Comparison of ENCODE assay signal across 1 cellular context in the genomic region with DNA sequence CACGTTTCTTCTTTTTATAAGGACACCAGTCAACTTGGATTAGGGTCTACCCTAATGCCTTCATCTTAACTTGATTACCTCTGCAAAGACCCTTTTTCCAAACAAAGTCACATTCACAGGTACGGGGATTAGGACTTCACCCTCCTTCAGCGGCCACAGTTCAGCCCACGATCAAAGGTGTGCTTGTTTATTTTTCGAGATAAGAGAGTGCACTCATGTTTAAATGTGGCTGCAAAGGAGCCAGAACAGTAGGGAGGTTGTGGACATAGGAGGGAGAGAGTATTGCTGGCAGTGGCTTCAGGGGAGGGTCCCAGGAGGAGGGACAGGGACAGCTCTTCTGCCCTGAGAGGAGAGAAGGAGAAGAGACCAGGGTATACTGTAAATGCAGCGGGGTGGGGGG.
TF ChIP-seq lines count a peak whose summit lies in the region.

No MANE protein-coding gene starts in this region.

TF ChIP-seq in HepG2, 621 proteins besides CTCF, POLR2A, EP300 and RAD21 (continues in another document):
- TF ChIP-seq, protein P1, sequence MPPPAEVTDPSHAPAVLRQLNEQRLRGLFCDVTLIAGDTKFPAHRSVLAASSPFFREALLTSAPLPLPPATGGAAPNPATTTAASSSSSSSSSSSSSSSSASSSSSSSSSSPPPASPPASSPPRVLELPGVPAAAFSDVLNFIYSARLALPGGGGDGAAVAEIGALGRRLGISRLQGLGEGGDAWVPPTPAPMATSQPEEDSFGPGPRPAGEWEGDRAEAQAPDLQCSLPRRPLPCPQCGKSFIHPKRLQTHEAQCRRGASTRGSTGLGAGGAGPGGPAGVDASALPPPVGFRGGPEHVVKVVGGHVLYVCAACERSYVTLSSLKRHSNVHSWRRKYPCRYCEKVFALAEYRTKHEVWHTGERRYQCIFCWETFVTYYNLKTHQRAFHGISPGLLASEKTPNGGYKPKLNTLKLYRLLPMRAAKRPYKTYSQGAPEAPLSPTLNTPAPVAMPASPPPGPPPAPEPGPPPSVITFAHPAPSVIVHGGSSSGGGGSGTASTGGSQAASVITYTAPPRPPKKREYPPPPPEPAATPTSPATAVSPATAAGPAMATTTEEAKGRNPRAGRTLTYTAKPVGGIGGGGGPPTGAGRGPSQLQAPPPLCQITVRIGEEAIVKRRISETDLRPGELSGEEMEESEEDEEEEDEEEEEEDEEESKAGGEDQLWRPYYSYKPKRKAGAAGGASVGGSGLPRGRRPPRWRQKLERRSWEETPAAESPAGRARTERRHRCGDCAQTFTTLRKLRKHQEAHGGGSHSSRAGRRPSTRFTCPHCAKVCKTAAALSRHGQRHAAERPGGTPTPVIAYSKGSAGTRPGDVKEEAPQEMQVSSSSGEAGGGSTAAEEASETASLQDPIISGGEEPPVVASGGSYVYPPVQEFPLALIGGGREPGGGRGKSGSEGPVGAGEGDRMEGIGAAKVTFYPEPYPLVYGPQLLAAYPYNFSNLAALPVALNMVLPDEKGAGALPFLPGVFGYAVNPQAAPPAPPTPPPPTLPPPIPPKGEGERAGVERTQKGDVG (CRISPR knock-in tag; IDR thresholded peaks at IDR 0.05; ENCODE audit: borderline replicate concordance) = no peak
- TF ChIP-seq, protein P2, sequence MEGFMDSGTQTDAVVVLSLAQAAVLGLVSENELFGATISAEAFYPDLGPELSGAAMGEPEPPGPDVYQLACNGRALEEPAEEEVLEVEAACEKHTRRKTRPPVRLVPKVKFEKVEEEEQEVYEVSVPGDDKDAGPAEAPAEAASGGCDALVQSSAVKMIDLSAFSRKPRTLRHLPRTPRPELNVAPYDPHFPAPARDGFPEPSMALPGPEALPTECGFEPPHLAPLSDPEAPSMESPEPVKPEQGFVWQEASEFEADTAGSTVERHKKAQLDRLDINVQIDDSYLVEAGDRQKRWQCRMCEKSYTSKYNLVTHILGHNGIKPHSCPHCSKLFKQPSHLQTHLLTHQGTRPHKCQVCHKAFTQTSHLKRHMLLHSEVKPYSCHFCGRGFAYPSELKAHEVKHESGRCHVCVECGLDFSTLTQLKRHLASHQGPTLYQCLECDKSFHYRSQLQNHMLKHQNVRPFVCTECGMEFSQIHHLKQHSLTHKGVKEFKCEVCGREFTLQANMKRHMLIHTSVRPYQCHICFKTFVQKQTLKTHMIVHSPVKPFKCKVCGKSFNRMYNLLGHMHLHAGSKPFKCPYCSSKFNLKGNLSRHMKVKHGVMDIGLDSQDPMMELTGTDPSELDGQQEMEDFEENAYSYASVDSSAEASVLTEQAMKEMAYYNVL (CRISPR knock-in tag; IDR thresholded peaks at IDR 0.05; ENCODE audit: borderline replicate concordance) = peak; percentile 73; the same call in 1 of the 2 replicates
- 0 out of 2 replicates have a peak, but pooled peaks have one; percentile 60 for TF ChIP-seq ZNF33B (CRISPR knock-in tag; IDR thresholded peaks at IDR 0.05)
- peak; percentile 100 for TF ChIP-seq HHEX (CRISPR knock-in tag; IDR thresholded peaks at IDR 0.05)
- TF ChIP-seq ZNF792 (CRISPR knock-in tag; IDR thresholded peaks at IDR 0.05) = 0 out of 2 replicates have a peak, but pooled peaks have one; percentile 47
- TF ChIP-seq TOE1 (CRISPR knock-in tag; IDR thresholded peaks at IDR 0.05) = 0 out of 2 replicates have a peak, but pooled peaks have one; percentile 64
- TF ChIP-seq JARID2 (CRISPR knock-in tag; IDR thresholded peaks at IDR 0.05; ENCODE audit: insufficient replicate concordance) = peak; percentile 63
- TF ChIP-seq, protein P3, sequence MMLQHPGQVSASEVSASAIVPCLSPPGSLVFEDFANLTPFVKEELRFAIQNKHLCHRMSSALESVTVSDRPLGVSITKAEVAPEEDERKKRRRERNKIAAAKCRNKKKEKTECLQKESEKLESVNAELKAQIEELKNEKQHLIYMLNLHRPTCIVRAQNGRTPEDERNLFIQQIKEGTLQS (CRISPR knock-in tag; IDR thresholded peaks at IDR 0.05) = peak; percentile 38; the same call in 1 of the 2 replicates
- TF ChIP-seq, protein P4, sequence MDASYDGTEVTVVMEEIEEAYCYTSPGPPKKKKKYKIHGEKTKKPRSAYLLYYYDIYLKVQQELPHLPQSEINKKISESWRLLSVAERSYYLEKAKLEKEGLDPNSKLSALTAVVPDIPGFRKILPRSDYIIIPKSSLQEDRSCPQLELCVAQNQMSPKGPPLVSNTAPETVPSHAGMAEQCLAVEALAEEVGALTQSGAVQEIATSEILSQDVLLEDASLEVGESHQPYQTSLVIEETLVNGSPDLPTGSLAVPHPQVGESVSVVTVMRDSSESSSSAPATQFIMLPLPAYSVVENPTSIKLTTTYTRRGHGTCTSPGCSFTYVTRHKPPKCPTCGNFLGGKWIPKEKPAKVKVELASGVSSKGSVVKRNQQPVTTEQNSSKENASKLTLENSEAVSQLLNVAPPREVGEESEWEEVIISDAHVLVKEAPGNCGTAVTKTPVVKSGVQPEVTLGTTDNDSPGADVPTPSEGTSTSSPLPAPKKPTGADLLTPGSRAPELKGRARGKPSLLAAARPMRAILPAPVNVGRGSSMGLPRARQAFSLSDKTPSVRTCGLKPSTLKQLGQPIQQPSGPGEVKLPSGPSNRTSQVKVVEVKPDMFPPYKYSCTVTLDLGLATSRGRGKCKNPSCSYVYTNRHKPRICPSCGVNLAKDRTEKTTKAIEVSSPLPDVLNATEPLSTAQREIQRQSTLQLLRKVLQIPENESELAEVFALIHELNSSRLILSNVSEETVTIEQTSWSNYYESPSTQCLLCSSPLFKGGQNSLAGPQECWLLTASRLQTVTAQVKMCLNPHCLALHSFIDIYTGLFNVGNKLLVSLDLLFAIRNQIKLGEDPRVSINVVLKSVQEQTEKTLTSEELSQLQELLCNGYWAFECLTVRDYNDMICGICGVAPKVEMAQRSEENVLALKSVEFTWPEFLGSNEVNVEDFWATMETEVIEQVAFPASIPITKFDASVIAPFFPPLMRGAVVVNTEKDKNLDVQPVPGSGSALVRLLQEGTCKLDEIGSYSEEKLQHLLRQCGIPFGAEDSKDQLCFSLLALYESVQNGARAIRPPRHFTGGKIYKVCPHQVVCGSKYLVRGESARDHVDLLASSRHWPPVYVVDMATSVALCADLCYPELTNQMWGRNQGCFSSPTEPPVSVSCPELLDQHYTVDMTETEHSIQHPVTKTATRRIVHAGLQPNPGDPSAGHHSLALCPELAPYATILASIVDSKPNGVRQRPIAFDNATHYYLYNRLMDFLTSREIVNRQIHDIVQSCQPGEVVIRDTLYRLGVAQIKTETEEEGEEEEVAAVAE (CRISPR knock-in tag; IDR thresholded peaks at IDR 0.05; ENCODE audit: borderline replicate concordance) = peak; percentile 61; the same call in 1 of the 2 replicates
- no peak for TF ChIP-seq RBM22 (optimal IDR thresholded peaks at IDR 0.05; ENCODE audit: low read length)
- no peak for TF ChIP-seq ZNF713 (CRISPR knock-in tag; IDR thresholded peaks at IDR 0.05)
- TF ChIP-seq, protein P5, sequence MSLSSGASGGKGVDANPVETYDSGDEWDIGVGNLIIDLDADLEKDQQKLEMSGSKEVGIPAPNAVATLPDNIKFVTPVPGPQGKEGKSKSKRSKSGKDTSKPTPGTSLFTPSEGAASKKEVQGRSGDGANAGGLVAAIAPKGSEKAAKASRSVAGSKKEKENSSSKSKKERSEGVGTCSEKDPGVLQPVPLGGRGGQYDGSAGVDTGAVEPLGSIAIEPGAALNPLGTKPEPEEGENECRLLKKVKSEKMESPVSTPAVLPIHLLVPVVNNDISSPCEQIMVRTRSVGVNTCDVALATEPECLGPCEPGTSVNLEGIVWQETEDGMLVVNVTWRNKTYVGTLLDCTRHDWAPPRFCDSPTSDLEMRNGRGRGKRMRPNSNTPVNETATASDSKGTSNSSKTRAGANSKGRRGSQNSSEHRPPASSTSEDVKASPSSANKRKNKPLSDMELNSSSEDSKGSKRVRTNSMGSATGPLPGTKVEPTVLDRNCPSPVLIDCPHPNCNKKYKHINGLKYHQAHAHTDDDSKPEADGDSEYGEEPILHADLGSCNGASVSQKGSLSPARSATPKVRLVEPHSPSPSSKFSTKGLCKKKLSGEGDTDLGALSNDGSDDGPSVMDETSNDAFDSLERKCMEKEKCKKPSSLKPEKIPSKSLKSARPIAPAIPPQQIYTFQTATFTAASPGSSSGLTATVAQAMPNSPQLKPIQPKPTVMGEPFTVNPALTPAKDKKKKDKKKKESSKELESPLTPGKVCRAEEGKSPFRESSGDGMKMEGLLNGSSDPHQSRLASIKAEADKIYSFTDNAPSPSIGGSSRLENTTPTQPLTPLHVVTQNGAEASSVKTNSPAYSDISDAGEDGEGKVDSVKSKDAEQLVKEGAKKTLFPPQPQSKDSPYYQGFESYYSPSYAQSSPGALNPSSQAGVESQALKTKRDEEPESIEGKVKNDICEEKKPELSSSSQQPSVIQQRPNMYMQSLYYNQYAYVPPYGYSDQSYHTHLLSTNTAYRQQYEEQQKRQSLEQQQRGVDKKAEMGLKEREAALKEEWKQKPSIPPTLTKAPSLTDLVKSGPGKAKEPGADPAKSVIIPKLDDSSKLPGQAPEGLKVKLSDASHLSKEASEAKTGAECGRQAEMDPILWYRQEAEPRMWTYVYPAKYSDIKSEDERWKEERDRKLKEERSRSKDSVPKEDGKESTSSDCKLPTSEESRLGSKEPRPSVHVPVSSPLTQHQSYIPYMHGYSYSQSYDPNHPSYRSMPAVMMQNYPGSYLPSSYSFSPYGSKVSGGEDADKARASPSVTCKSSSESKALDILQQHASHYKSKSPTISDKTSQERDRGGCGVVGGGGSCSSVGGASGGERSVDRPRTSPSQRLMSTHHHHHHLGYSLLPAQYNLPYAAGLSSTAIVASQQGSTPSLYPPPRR (CRISPR knock-in tag; IDR thresholded peaks at IDR 0.05; ENCODE audit: borderline replicate concordance) = peak; percentile 98
- TF ChIP-seq ZNF547 (CRISPR knock-in tag; IDR thresholded peaks at IDR 0.05) = 0 out of 2 replicates have a peak, but pooled peaks have one; percentile 25
- TF ChIP-seq LCORL (IDR thresholded peaks at IDR 0.05) = no peak
- 0 out of 2 replicates have a peak, but pooled peaks have one; percentile 37 for TF ChIP-seq LCORL (CRISPR knock-in tag; IDR thresholded peaks at IDR 0.05)
- peak; percentile 78; the same call in 1 of the 2 replicates for TF ChIP-seq NFIC (IDR thresholded peaks at IDR 0.05; ENCODE audit: low read length)
- TF ChIP-seq ZNF180 (CRISPR knock-in tag; IDR thresholded peaks at IDR 0.05; ENCODE audit: borderline replicate concordance, low read depth) = no peak
- 0 out of 2 replicates have a peak, but pooled peaks have one; percentile 61 for TF ChIP-seq IRF2 (CRISPR knock-in tag; IDR thresholded peaks at IDR 0.05)
- peak; percentile 55 for TF ChIP-seq THAP11 (CRISPR knock-in tag; IDR thresholded peaks at IDR 0.05)
- TF ChIP-seq, protein P6, sequence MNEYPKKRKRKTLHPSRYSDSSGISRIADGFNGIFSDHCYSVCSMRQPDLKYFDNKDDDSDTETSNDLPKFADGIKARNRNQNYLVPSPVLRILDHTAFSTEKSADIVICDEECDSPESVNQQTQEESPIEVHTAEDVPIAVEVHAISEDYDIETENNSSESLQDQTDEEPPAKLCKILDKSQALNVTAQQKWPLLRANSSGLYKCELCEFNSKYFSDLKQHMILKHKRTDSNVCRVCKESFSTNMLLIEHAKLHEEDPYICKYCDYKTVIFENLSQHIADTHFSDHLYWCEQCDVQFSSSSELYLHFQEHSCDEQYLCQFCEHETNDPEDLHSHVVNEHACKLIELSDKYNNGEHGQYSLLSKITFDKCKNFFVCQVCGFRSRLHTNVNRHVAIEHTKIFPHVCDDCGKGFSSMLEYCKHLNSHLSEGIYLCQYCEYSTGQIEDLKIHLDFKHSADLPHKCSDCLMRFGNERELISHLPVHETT (CRISPR knock-in tag; conservative IDR thresholded peaks at IDR 0.05) = 0 out of 2 replicates have a peak, but pooled peaks have one; percentile 63
- no peak for TF ChIP-seq EEA1 (CRISPR knock-in tag; IDR thresholded peaks at IDR 0.05; ENCODE audit: borderline replicate concordance)
- TF ChIP-seq, protein P7, sequence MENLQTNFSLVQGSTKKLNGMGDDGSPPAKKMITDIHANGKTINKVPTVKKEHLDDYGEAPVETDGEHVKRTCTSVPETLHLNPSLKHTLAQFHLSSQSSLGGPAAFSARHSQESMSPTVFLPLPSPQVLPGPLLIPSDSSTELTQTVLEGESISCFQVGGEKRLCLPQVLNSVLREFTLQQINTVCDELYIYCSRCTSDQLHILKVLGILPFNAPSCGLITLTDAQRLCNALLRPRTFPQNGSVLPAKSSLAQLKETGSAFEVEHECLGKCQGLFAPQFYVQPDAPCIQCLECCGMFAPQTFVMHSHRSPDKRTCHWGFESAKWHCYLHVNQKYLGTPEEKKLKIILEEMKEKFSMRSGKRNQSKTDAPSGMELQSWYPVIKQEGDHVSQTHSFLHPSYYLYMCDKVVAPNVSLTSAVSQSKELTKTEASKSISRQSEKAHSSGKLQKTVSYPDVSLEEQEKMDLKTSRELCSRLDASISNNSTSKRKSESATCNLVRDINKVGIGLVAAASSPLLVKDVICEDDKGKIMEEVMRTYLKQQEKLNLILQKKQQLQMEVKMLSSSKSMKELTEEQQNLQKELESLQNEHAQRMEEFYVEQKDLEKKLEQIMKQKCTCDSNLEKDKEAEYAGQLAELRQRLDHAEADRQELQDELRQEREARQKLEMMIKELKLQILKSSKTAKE (CRISPR knock-in tag; IDR thresholded peaks at IDR 0.05; ENCODE audit: borderline replicate concordance) = peak; percentile 58; the same call in 1 of the 2 replicates
- peak; percentile 78 for TF ChIP-seq FOXO1 (CRISPR knock-in tag; IDR thresholded peaks at IDR 0.05)
- TF ChIP-seq, protein P8, sequence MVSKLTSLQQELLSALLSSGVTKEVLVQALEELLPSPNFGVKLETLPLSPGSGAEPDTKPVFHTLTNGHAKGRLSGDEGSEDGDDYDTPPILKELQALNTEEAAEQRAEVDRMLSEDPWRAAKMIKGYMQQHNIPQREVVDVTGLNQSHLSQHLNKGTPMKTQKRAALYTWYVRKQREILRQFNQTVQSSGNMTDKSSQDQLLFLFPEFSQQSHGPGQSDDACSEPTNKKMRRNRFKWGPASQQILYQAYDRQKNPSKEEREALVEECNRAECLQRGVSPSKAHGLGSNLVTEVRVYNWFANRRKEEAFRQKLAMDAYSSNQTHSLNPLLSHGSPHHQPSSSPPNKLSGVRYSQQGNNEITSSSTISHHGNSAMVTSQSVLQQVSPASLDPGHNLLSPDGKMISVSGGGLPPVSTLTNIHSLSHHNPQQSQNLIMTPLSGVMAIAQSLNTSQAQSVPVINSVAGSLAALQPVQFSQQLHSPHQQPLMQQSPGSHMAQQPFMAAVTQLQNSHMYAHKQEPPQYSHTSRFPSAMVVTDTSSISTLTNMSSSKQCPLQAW (CRISPR knock-in tag; IDR thresholded peaks at IDR 0.05) = 0 out of 2 replicates have a peak, but pooled peaks have one; percentile 14
- TF ChIP-seq AKAP8 (CRISPR knock-in tag; IDR thresholded peaks at IDR 0.05) = 0 out of 2 replicates have a peak, but pooled peaks have one; percentile 41
- no peak for TF ChIP-seq MAFF (IDR thresholded peaks at IDR 0.05; ENCODE audit: low read depth, low read length)
- TF ChIP-seq, protein P9, sequence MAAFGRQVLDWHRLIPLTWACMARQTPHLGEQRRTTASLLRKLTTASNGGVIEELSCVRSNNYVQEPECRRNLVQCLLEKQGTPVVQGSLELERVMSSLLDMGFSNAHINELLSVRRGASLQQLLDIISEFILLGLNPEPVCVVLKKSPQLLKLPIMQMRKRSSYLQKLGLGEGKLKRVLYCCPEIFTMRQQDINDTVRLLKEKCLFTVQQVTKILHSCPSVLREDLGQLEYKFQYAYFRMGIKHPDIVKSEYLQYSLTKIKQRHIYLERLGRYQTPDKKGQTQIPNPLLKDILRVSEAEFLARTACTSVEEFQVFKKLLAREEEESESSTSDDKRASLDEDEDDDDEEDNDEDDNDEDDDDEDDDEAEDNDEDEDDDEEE (CRISPR knock-in tag; IDR thresholded peaks at IDR 0.05) = no peak
- TF ChIP-seq ZFP1 (CRISPR knock-in tag; IDR thresholded peaks at IDR 0.05) = no peak
- TF ChIP-seq ISL2 (CRISPR knock-in tag; IDR thresholded peaks at IDR 0.05) = peak; percentile 96
- peak; percentile 99 for TF ChIP-seq FOXA3 (CRISPR knock-in tag; IDR thresholded peaks at IDR 0.05)
- peak; percentile 93 for TF ChIP-seq ZNF614 (CRISPR knock-in tag; IDR thresholded peaks at IDR 0.05; ENCODE audit: borderline replicate concordance)
- TF ChIP-seq ATRX (CRISPR knock-in tag; IDR thresholded peaks at IDR 0.05; ENCODE audit: borderline replicate concordance) = no peak
- peak; percentile 99 for TF ChIP-seq ZBTB7B (CRISPR knock-in tag; IDR thresholded peaks at IDR 0.05)
- TF ChIP-seq ZNF263 (CRISPR knock-in tag; IDR thresholded peaks at IDR 0.05) = peak; percentile 70
